8 cellular contexts compared by ENCODE assay signal in the genomic region with DNA sequence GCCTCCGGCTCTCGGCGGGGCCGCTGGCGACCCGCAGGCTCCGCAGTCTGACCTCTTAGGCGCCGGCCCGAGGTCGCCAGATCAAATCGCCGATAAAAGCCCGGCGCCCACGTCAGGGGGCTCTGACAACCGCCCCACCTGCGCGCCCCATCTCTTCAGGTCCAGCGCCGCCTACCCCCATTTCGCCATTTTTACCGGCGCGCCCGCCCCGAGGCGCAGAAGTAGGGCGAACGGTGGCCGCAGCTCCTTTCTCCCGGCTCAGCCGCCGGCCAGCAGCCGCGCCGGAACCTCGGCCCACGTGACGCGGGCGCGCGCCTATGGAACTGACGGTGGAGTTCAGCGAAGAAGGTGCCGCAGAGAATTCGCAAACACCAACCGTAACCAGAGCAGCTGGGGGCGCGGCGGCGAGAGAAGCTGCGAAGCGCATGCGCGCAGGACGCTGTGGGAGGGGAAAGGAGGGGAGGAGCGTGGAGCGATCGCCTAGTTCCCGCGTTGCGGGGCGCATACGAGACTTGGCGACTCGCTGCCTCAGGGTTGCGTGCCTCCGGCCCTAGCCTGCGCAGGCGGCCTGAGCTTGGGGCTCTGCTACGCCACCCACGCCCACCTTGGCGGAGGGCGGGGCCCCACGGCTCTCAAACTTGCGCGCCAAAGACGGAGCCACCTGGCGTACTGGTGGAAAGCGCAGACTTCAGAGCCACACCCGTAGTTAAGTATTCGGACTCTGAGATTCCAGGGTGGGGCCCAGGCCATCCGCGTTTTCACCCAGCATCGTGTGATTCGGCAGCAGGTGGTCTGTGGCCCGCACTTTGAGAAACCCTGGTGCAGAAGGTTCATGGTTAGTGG. TPM values are rescaled to one million over a fixed set of nuclear protein-coding genes. Genes with fewer than 3 reads are reported as not detected.
A peak's percentile ranks its signal among the peaks of the same experiment; 100 is the strongest.
DNase-seq lines count a peak whose midpoint lies in the region; ATAC-seq and TF ChIP-seq lines count a peak whose summit lies in the region.

A gene with protein sequence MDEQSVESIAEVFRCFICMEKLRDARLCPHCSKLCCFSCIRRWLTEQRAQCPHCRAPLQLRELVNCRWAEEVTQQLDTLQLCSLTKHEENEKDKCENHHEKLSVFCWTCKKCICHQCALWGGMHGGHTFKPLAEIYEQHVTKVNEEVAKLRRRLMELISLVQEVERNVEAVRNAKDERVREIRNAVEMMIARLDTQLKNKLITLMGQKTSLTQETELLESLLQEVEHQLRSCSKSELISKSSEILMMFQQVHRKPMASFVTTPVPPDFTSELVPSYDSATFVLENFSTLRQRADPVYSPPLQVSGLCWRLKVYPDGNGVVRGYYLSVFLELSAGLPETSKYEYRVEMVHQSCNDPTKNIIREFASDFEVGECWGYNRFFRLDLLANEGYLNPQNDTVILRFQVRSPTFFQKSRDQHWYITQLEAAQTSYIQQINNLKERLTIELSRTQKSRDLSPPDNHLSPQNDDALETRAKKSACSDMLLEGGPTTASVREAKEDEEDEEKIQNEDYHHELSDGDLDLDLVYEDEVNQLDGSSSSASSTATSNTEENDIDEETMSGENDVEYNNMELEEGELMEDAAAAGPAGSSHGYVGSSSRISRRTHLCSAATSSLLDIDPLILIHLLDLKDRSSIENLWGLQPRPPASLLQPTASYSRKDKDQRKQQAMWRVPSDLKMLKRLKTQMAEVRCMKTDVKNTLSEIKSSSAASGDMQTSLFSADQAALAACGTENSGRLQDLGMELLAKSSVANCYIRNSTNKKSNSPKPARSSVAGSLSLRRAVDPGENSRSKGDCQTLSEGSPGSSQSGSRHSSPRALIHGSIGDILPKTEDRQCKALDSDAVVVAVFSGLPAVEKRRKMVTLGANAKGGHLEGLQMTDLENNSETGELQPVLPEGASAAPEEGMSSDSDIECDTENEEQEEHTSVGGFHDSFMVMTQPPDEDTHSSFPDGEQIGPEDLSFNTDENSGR (minus strand): TSS at position 418 of the 843 bp plus-strand sequence. CDS start 419 bp downstream, outside the sequence.

- CTCF ChIA-PET in PC-9 (lab: Charles Lee) = no interaction called here

- intact Hi-C loops in PC-9 (cut with micrococcal nuclease; ENCODE audit: unreplicated experiment) = loop anchor here (1.0 to 2.0 kb wide), 3 partner anchors 14 to 588 kb away; a partner anchor contains a TSS

- BruUV-seq in PC-9 (replicated peaks; lab: Mats Ljungman, UMichigan) = no TSS peak

- peak within 1 kb of the TSS; percentile 73 for H3K27ac ChIP-seq in PC-9
- H3K27ac ChIP-seq in mucosa of rectum (ENCODE audit: low read depth in 2 of 2, low read length in 2 of 2) = peak within 1 kb of the TSS; percentile 84 to 89

- peaks cover 26% of the 10 kb centered on the region for H3K4me1 ChIP-seq in PC-9 (replicated peaks; ENCODE audit: insufficient read depth)
- peaks cover 11 to 13% of the 10 kb centered on the region in 2 donors for H3K4me1 ChIP-seq in mucosa of rectum (ENCODE audit: control insufficient read depth in 2 of 2, insufficient read depth in 2 of 2, low read length in 2 of 2)

- POLR2A ChIA-PET in PC-9 (lab: Charles Lee; ENCODE audit: unreplicated experiment) = interaction anchor here (0.6 to 0.7 kb wide), 5 partner anchors 11 to 858 kb away, joined by 3 to 5 read pairs (median 5); a partner anchor contains a TSS

- 0 out of 2 replicates have a peak, but pooled peaks cover under 1% of the 10 kb centered on the region for H3K36me3 ChIP-seq in PC-9 (ENCODE audit: low read depth)
- no peaks in the 10 kb centered on the region for H3K36me3 ChIP-seq in mucosa of rectum (ENCODE audit: control insufficient read depth in 2 of 2, insufficient read depth in 2 of 2, low read length in 2 of 2)

- peaks cover 19% of the 10 kb centered on the region; the same call in 1 of the 2 replicates for H3F3A ChIP-seq in PC-9 (ENCODE audit: insufficient read depth, low read depth)

- TF ChIP-seq CTCF in PC-9 (conservative IDR thresholded peaks at IDR 0.05) (no peak), epithelial cell of proximal tubule (conservative IDR thresholded peaks at IDR 0.05; ENCODE audit: low read depth, low read length) (no peak)

- H3K4me3 ChIP-seq in Jurkat, Clone E6-1 (ENCODE audit: low read length) = peak within 1 kb of the TSS; percentile 89
- peak within 1 kb of the TSS; percentile 73 for H3K4me3 ChIP-seq in PC-9
- peak within 1 kb of the TSS; percentile 95 for H3K4me3 ChIP-seq in epithelial cell of proximal tubule (ENCODE audit: low read depth, low read length)
- peak within 1 kb of the TSS; percentile 80 to 96 for H3K4me3 ChIP-seq in mucosa of rectum (ENCODE audit: low read length in 2 of 2)

- DNase-seq in DMS53 (lab: John Stamatoyannopoulos, UW) (peak; percentile 98), PC-9 (peak; percentile 98 to 99), epithelial cell of proximal tubule (ENCODE audit: low read depth) (peak; percentile 76)
- peak; percentile 98 for DNase-seq in Jurkat, Clone E6-1 (ENCODE audit: low read depth, low spot score)
- DNase-seq in activated T-cell treated with anti-CD3 and anti-CD28 coated beads, Interleukin-2, amount 50 U/mL, for 1 hour = peak; percentile 99
- DNase-seq in stimulated activated CD8-positive, alpha-beta memory T cell treated with anti-CD3 and anti-CD28 coated beads, Interleukin-4, amount 100 ng/mL, for 48 hours = peak; percentile 99

- H3K9ac ChIP-seq in mucosa of rectum (ENCODE audit: low read depth in 1 of 2, low read length in 2 of 2) = peak within 1 kb of the TSS; percentile 82 to 87

- peaks cover 45% of the 10 kb centered on the region for H3K79me2 ChIP-seq in PC-9 (ENCODE audit: low read depth)

- peak; percentile 90 for ATAC-seq in GM21619 (IDR thresholded peaks at IDR 0.05; ENCODE audit: unreplicated experiment)

- H3K9me2 ChIP-seq in PC-9 (ENCODE audit: insufficient read depth) = no peaks in the 10 kb centered on the region

- no peaks in the 10 kb centered on the region for H3K27me3 ChIP-seq in PC-9 (ENCODE audit: insufficient read depth, low read depth)
- no peaks in the 10 kb centered on the region for H3K27me3 ChIP-seq in mucosa of rectum (ENCODE audit: control insufficient read depth in 2 of 2, insufficient read depth in 2 of 2, low read length in 2 of 2)

- peaks cover 8% of the 10 kb centered on the region; the same call in 1 of the 2 replicates for H4K20me1 ChIP-seq in PC-9 (ENCODE audit: insufficient read depth)

- H3K9me3 ChIP-seq in PC-9 (ENCODE audit: insufficient read depth, low read depth) (no peaks in the 10 kb centered on the region; the same call in 1 of the 2 replicates), mucosa of rectum (ENCODE audit: control insufficient read depth in 2 of 2, low read length in 2 of 2) (no peaks in the 10 kb centered on the region)

- peak within 1 kb of the TSS; percentile 93 for H2AFZ ChIP-seq in PC-9

- H3K4me2 ChIP-seq in PC-9 = peak within 1 kb of the TSS; percentile 96

RNA-seq across cellular contexts. Expression of the gene that starts here (rescaled TPM):
- polyA plus RNA-seq in Jurkat, Clone E6-1 (2012; ENCODE audit: insufficient read depth, insufficient read length) = 25.0 TPM
- total RNA-seq in PC-9 (2021) (21.6 and 24.6 TPM in 2 replicates), epithelial cell of proximal tubule (22.9 and 25.3 TPM in 2 replicates)

Comparison
In these comparisons a context has a peak if more than half of its experiments do, and no peak if none do; other contexts are left out.
1. Peak in every context shown above with its lines: DNase-seq, ATAC-seq, H3K4me3 ChIP-seq and H3K27ac ChIP-seq.